Comparison of ENCODE assay signal across 8 cellular contexts in genomic region chr6:16769131-16769985, GRCh38. TPM values are rescaled to one million over a fixed set of nuclear protein-coding genes. Genes with fewer than 3 reads are reported as not detected.
DNase-seq lines count a peak whose midpoint lies in the region; ATAC-seq and TF ChIP-seq lines count a peak whose summit lies in the region.

No MANE protein-coding gene starts in this region.

- H3K4me1 ChIP-seq in ascending aorta (peaks cover 6 to 30% of the 10 kb centered on the region in 2 donors), liver (ENCODE audit: control insufficient read depth in 4 of 4, insufficient read depth in 4 of 4, low read length in 3 of 4) (peaks cover 4 to 22% (median 17%) of the 10 kb centered on the region in 4 donors)

- H3K27me3 ChIP-seq in ascending aorta (no peaks in the 10 kb centered on the region), liver (ENCODE audit: control insufficient read depth in 4 of 4, insufficient read depth in 4 of 4, low read length in 3 of 4) (no peaks in the 10 kb centered on the region)

- H3K9me3 ChIP-seq in ascending aorta (no peaks in the 10 kb centered on the region), liver (ENCODE audit: control insufficient read depth in 4 of 4, low read length in 3 of 4) (no peaks in the 10 kb centered on the region)

- H3K27ac ChIP-seq in ascending aorta: peak overlapping the region; percentile 32 to 49
- no peak overlapping the region for H3K27ac ChIP-seq in liver (ENCODE audit: low read depth in 1 of 2, low read length in 2 of 2)

- intact Hi-C loops in ascending aorta (cut with DNase I): loop anchor here (5.0 to 10.0 kb wide), 2 partner anchors 552 to 635 kb away; no protein-coding TSS in a partner anchor

- ATAC-seq in HG03066 (IDR thresholded peaks at IDR 0.05; ENCODE audit: low read depth, unreplicated experiment) (peak; percentile 53), GM19023 (IDR thresholded peaks at IDR 0.05; ENCODE audit: unreplicated experiment) (no peak), GM18867 (IDR thresholded peaks at IDR 0.05; ENCODE audit: unreplicated experiment) (no peak)

- H3K4me3 ChIP-seq in AG10803 (ENCODE audit: low read length) (no peak overlapping the region; the same call in 1 of the 2 replicates), ascending aorta (peak overlapping the region in 1 of 2 donors; percentile 8), liver (ENCODE audit: low read depth in 1 of 3, low read length in 3 of 3) (no peak overlapping the region)

- peak; percentile 91 for DNase-seq in AG10803 (ENCODE audit: low read depth)
- peak; percentile 18 to 84 (median 58) for DNase-seq in T-helper 1 cell
- peak; percentile 41 to 84 for DNase-seq in ascending aorta (ENCODE audit: low spot score in 2 of 2)
- peak; percentile 52 for DNase-seq in stimulated activated CD8-positive, alpha-beta memory T cell treated with anti-CD3 and anti-CD28 coated beads, Interleukin-4, amount 100 ng/mL, for 24 hours (ENCODE audit: low read depth)

- no peak for TF ChIP-seq RAD21 in liver (IDR thresholded peaks at IDR 0.05)

- TF ChIP-seq CTCF in AG10803 (conservative IDR thresholded peaks at IDR 0.05; ENCODE audit: low read length) (peak; percentile 12), ascending aorta (IDR thresholded peaks at IDR 0.05) (no peak), liver (IDR thresholded peaks at IDR 0.05; ENCODE audit: low read depth, low read length, missing input control) (no peak)

- no peak overlapping the region for H3K9ac ChIP-seq in liver (ENCODE audit: low read depth in 1 of 2, low read length in 2 of 2)

- WGBS in liver: 48% methylated on average over 8 of the region's 8 CpGs

- H3K36me3 ChIP-seq in ascending aorta: no peaks in the 10 kb centered on the region
- H3K36me3 ChIP-seq in liver (ENCODE audit: control insufficient read depth in 4 of 4, insufficient read depth in 3 of 4, low read depth in 1 of 4, low read length in 3 of 4): peaks cover 0 to 5% (median 0%) of the 10 kb centered on the region in 4 donors

TF ChIP-seq in liver, 16 proteins besides CTCF, POLR2A, EP300 and RAD21:
- TF ChIP-seq GABPA (IDR thresholded peaks at IDR 0.05 in 1 of 2, conservative IDR thresholded peaks at IDR 0.05 in 1 of 2): no peak
- TF ChIP-seq MAX (IDR thresholded peaks at IDR 0.05): no peak
- TF ChIP-seq RXRA (IDR thresholded peaks at IDR 0.05): peak in 1 of 2 donors; percentile 10
- no peak for TF ChIP-seq ZBTB33 (IDR thresholded peaks at IDR 0.05)
- peak; percentile 45 to 54 for TF ChIP-seq JUND (IDR thresholded peaks at IDR 0.05)

RNA-seq across cellular contexts. Expression of gene ATXN1, which starts 8.1 kb away (rescaled TPM):
- total RNA-seq in ascending aorta (68.3 TPM), liver (10 to 100 TPM in 1 of 2 donors, 1 to 10 TPM in 1; 8.8 to 29.7 TPM)
- 1 to 10 TPM; 4.3 to 7.5 TPM for polyA plus RNA-seq in liver

Comparison
In these comparisons a context has a peak if more than half of its experiments do, and no peak if none do; other contexts are left out.
1. H3K27ac ChIP-seq: peak in ascending aorta (2 of 2); none in liver (0 of 2).
2. Peak in every context shown above with its lines, with median percentiles within 50 percentile points of each other: DNase-seq.